Comparison of ENCODE assay signal across 1 cellular context in the genomic region with DNA sequence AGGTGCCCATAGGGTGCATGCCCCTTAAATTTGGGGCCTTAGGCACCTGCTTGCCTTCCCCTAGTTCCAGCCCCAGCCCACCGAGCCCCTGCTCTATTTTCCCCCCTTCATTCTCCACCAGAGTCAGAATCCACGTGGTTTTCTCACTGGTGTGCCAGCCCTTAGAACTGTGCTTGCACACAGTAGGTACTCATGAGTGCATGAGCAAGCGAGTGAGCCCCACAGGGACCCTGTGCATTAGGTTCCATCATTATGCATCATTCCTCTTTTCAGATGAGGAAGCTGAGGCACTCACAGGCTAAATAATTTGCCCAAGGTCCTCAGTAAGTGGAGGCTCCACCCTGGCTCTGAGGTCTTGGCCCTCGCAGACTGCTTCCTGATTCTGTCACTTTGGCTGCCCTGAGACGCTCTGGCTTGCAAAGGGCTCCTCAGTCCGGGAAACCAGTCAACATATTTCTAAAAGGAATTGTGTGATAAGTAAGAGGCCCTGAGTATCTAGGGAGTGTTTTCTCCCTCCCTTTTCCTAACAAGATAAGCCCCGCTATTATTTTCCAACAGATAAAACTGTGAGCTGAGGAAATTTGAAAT.
A peak's percentile ranks its signal among the peaks of the same experiment; 100 is the strongest.
TF ChIP-seq lines count a peak whose summit lies in the region.

No MANE protein-coding gene starts in this region.

TF ChIP-seq in HepG2, 621 proteins besides CTCF, POLR2A, EP300 and RAD21 (continued from another document):
- TF ChIP-seq, protein P1, sequence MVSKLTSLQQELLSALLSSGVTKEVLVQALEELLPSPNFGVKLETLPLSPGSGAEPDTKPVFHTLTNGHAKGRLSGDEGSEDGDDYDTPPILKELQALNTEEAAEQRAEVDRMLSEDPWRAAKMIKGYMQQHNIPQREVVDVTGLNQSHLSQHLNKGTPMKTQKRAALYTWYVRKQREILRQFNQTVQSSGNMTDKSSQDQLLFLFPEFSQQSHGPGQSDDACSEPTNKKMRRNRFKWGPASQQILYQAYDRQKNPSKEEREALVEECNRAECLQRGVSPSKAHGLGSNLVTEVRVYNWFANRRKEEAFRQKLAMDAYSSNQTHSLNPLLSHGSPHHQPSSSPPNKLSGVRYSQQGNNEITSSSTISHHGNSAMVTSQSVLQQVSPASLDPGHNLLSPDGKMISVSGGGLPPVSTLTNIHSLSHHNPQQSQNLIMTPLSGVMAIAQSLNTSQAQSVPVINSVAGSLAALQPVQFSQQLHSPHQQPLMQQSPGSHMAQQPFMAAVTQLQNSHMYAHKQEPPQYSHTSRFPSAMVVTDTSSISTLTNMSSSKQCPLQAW (CRISPR knock-in tag; IDR thresholded peaks at IDR 0.05): no peak
- TF ChIP-seq, protein P2, sequence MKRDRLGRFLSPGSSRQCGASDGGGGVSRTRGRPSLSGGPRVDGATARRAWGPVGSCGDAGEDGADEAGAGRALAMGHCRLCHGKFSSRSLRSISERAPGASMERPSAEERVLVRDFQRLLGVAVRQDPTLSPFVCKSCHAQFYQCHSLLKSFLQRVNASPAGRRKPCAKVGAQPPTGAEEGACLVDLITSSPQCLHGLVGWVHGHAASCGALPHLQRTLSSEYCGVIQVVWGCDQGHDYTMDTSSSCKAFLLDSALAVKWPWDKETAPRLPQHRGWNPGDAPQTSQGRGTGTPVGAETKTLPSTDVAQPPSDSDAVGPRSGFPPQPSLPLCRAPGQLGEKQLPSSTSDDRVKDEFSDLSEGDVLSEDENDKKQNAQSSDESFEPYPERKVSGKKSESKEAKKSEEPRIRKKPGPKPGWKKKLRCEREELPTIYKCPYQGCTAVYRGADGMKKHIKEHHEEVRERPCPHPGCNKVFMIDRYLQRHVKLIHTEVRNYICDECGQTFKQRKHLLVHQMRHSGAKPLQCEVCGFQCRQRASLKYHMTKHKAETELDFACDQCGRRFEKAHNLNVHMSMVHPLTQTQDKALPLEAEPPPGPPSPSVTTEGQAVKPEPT (CRISPR knock-in tag; IDR thresholded peaks at IDR 0.05; ENCODE audit: low read depth): no peak
- TF ChIP-seq HNF4G (IDR thresholded peaks at IDR 0.05; ENCODE audit: borderline replicate concordance, low read depth, low read length) (no peak), HNF4G (CRISPR knock-in tag; IDR thresholded peaks at IDR 0.05; ENCODE audit: borderline replicate concordance, low read depth) (no peak), RFXANK (CRISPR knock-in tag; IDR thresholded peaks at IDR 0.05) (0 out of 2 replicates have a peak, but pooled peaks have one; percentile 0)
